In genomic region chr5:160419458-160420330, GRCh38 we compare ENCODE assay signal across 8 cellular contexts. TPM values are rescaled to one million over a fixed set of nuclear protein-coding genes. Genes with fewer than 3 reads are reported as not detected.
DNase-seq lines count a peak whose midpoint lies in the region; ATAC-seq and TF ChIP-seq lines count a peak whose summit lies in the region.

No MANE protein-coding gene starts in this region.

- no peak for ATAC-seq in GM18861 (IDR thresholded peaks at IDR 0.05; ENCODE audit: unreplicated experiment)
- no peak for ATAC-seq in GM19397 (IDR thresholded peaks at IDR 0.05; ENCODE audit: unreplicated experiment)

- peak overlapping the region; percentile 91 for H3K27ac ChIP-seq in CD8-positive, alpha-beta memory T cell (ENCODE audit: low read depth, low read length)
- peak overlapping the region; percentile 25 for H3K27ac ChIP-seq in HEK293 (ENCODE audit: extremely low read depth, low read depth, low read length)
- peak overlapping the region; percentile 56 for H3K27ac ChIP-seq in VCaP
- H3K27ac ChIP-seq in iPS DF 6.9 (ENCODE audit: low read length), result no peak overlapping the region
- H3K27ac ChIP-seq in subcutaneous abdominal adipose tissue (ENCODE audit: low read depth, low read length), result peak overlapping the region; percentile 91

- H3K4me1 ChIP-seq in CD8-positive, alpha-beta memory T cell (ENCODE audit: insufficient read depth, low read length), result peaks cover 42% of the 10 kb centered on the region
- no peaks in the 10 kb centered on the region; the same call in 1 of the 2 replicates for H3K4me1 ChIP-seq in HEK293 (ENCODE audit: control insufficient read depth, insufficient read depth, low read length)
- no peaks in the 10 kb centered on the region; the same call in 1 of the 2 replicates for H3K4me1 ChIP-seq in iPS DF 6.9 (ENCODE audit: control insufficient read depth, insufficient read depth, low read length)
- peaks cover 5 to 42% (median 36%) of the 10 kb centered on the region in 5 donors for H3K4me1 ChIP-seq in subcutaneous abdominal adipose tissue (ENCODE audit: control insufficient read depth in 5 of 5, insufficient read depth in 5 of 5, low read length in 5 of 5)

- no peaks in the 10 kb centered on the region for H3K9me3 ChIP-seq in CD8-positive, alpha-beta memory T cell (ENCODE audit: low read length)
- no peaks in the 10 kb centered on the region for H3K9me3 ChIP-seq in HEK293 (ENCODE audit: control insufficient read depth, insufficient read depth, low read depth, low read length)
- no peaks in the 10 kb centered on the region for H3K9me3 ChIP-seq in iPS DF 6.9 (ENCODE audit: control insufficient read depth, insufficient read depth, low read length)
- H3K9me3 ChIP-seq in subcutaneous abdominal adipose tissue (ENCODE audit: control insufficient read depth in 5 of 5, low read length in 5 of 5), result no peaks in the 10 kb centered on the region

- no CpG with 5 or more reads among the region's 11 CpGs for WGBS in iPS DF 6.9 (ENCODE audit: insufficient coverage, insufficient read length)

- no peaks in the 10 kb centered on the region for H3K27me3 ChIP-seq in CD8-positive, alpha-beta memory T cell (ENCODE audit: insufficient read depth, low read length, poor library complexity, severe bottlenecking)
- H3K27me3 ChIP-seq in iPS DF 6.9 (ENCODE audit: control insufficient read depth, insufficient read depth, low read length), result no peaks in the 10 kb centered on the region
- H3K27me3 ChIP-seq in subcutaneous abdominal adipose tissue (ENCODE audit: control insufficient read depth in 5 of 5, insufficient read depth in 4 of 5, low read length in 5 of 5), result no peaks in the 10 kb centered on the region

- H3K36me3 Mint-ChIP-seq in CD8-positive, alpha-beta memory T cell, result peaks cover 0 to 37% (median 2%) of the 10 kb centered on the region in 3 donors

- no peak for DNase-seq in CD8-positive, alpha-beta memory T cell
- DNase-seq in iPS DF 6.9 (ENCODE audit: low read depth, low spot score) (no peak), NOMO-1 (lab: John Stamatoyannopoulos, UW; ENCODE audit: unreplicated experiment in 2 of 2) (no peak)

- H3K27ac Mint-ChIP-seq in CD8-positive, alpha-beta memory T cell, result peak overlapping the region; percentile 86 to 100 (median 98)

- no peaks in the 10 kb centered on the region for H3K9me3 Mint-ChIP-seq in CD8-positive, alpha-beta memory T cell

- H3K4me1 Mint-ChIP-seq in CD8-positive, alpha-beta memory T cell, result peaks cover 79 to 98% (median 97%) of the 10 kb centered on the region in 3 donors

- peak overlapping the region in 4 of 5 donors; percentile 76 to 97 (median 88) for H3K9ac ChIP-seq in subcutaneous abdominal adipose tissue (ENCODE audit: low read length in 5 of 5)

- CTCF ChIA-PET in CD8-positive, alpha-beta memory T cell (lab: Charles Lee), result interaction anchor here (0.6 to 13.2 kb wide), 7 partner anchors 16 to 1157 kb away, joined by 3 to 155 read pairs (median 5); partner anchors contain the start of gene FAM200C
- CTCF ChIA-PET in HEK293 (lab: Yijun Ruan, JAX), result interaction anchor here (0.5 to 8.8 kb wide), 4 partner anchors 19 to 775 kb away, joined by 3 to 56 read pairs (median 4); no protein-coding TSS in a partner anchor

- POLR2A ChIA-PET in CD8-positive, alpha-beta memory T cell (lab: Charles Lee), result interaction anchor here (0.6 to 1.7 kb wide), 6 partner anchors 19 to 1211 kb away, joined by 3 to 7 read pairs (median 5); no protein-coding TSS in a partner anchor
- POLR2A ChIA-PET in HEK293 (lab: Yijun Ruan, JAX), result interaction anchor here (0.7 to 2.5 kb wide), 10 partner anchors 14 to 1185 kb away, joined by 3 to 21 read pairs (median 6); partner anchors contain the start of gene FAM200C

- TF ChIP-seq CTCF in HEK293 (tag by site-specific recombination; IDR thresholded peaks at IDR 0.05) (no peak), VCaP (conservative IDR thresholded peaks at IDR 0.05) (no peak)

- peaks cover 0 to 4% of the 10 kb centered on the region in 2 donors for H3K27me3 Mint-ChIP-seq in CD8-positive, alpha-beta memory T cell

- H3K4me3 ChIP-seq in CD8-positive, alpha-beta memory T cell (ENCODE audit: low read length), result peak overlapping the region; percentile 93
- peak overlapping the region; percentile 99 for H3K4me3 ChIP-seq in HEK293 (ENCODE audit: low read depth, low read length)
- H3K4me3 ChIP-seq in iPS DF 6.9 (ENCODE audit: low read length), result peak overlapping the region; percentile 48; the same call in 1 of the 2 replicates
- H3K4me3 ChIP-seq in subcutaneous abdominal adipose tissue (ENCODE audit: low read depth in 1 of 5, low read length in 5 of 5), result peak overlapping the region; percentile 92 to 99 (median 97)

- H3K4me3 Mint-ChIP-seq in CD8-positive, alpha-beta memory T cell, result peak overlapping the region; percentile 94 to 100 (median 98)

- H3K36me3 ChIP-seq in CD8-positive, alpha-beta memory T cell (ENCODE audit: insufficient read depth, low read length), result peaks cover 7% of the 10 kb centered on the region
- H3K36me3 ChIP-seq in HEK293 (ENCODE audit: control insufficient read depth in 2 of 2, insufficient read depth in 1 of 2, low read length in 2 of 2) (peaks cover 2 to 29% of the 10 kb centered on the region in 2 experiments), iPS DF 6.9 (ENCODE audit: control insufficient read depth, insufficient read depth, low read length) (peaks cover 4% of the 10 kb centered on the region; the same call in 1 of the 2 replicates), subcutaneous abdominal adipose tissue (ENCODE audit: control insufficient read depth in 5 of 5, insufficient read depth in 5 of 5, low read length in 5 of 5) (peaks cover 0 to 5% (median 3%) of the 10 kb centered on the region in 5 donors)

TF ChIP-seq in HEK293, 187 proteins besides CTCF, POLR2A, EP300 and RAD21 (continues in another document):
- TF ChIP-seq ZNF24 (tag by site-specific recombination; IDR thresholded peaks at IDR 0.05) (0 out of 2 replicates have a peak, but pooled peaks have one; percentile 9), ZNF26 (tag by site-specific recombination; IDR thresholded peaks at IDR 0.05) (no peak), MZF1 (tag by site-specific recombination; IDR thresholded peaks at IDR 0.05; ENCODE audit: borderline replicate concordance) (peak; percentile 93; the same call in 1 of the 2 replicates), ZNF335 (tag by site-specific recombination; conservative IDR thresholded peaks at IDR 0.05) (peak; percentile 15), ZNF600 (tag by site-specific recombination; IDR thresholded peaks at IDR 0.05) (peak; percentile 76), IKZF3 (tag by site-specific recombination; IDR thresholded peaks at IDR 0.05) (peak; percentile 51; the same call in 1 of the 2 replicates)
- TF ChIP-seq, protein P1, sequence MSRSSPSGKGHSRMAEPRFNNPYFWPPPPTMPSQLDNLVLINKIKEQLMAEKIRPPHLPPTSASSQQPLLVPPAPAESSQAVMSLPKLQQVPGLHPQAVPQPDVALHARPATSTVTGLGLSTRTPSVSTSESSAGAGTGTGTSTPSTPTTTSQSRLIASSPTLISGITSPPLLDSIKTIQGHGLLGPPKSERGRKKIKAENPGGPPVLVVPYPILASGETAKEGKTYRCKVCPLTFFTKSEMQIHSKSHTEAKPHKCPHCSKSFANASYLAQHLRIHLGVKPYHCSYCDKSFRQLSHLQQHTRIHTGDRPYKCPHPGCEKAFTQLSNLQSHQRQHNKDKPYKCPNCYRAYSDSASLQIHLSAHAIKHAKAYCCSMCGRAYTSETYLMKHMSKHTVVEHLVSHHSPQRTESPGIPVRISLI (tag by site-specific recombination; IDR thresholded peaks at IDR 0.05), result peak; percentile 98
- TF ChIP-seq, protein P2, sequence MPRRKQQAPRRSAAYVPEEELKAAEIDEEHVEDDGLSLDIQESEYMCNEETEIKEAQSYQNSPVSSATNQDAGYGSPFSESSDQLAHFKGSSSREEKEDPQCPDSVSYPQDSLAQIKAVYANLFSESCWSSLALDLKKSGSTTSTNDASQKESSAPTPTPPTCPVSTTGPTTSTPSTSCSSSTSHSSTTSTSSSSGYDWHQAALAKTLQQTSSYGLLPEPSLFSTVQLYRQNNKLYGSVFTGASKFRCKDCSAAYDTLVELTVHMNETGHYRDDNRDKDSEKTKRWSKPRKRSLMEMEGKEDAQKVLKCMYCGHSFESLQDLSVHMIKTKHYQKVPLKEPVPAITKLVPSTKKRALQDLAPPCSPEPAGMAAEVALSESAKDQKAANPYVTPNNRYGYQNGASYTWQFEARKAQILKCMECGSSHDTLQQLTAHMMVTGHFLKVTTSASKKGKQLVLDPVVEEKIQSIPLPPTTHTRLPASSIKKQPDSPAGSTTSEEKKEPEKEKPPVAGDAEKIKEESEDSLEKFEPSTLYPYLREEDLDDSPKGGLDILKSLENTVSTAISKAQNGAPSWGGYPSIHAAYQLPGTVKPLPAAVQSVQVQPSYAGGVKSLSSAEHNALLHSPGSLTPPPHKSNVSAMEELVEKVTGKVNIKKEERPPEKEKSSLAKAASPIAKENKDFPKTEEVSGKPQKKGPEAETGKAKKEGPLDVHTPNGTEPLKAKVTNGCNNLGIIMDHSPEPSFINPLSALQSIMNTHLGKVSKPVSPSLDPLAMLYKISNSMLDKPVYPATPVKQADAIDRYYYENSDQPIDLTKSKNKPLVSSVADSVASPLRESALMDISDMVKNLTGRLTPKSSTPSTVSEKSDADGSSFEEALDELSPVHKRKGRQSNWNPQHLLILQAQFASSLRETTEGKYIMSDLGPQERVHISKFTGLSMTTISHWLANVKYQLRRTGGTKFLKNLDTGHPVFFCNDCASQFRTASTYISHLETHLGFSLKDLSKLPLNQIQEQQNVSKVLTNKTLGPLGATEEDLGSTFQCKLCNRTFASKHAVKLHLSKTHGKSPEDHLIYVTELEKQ (tag by site-specific recombination; IDR thresholded peaks at IDR 0.05; ENCODE audit: borderline replicate concordance), result no peak

RNA-seq across cellular contexts. Expression of gene SLU7, which starts 0.8 kb away (rescaled TPM):
- 10 to 100 TPM; 48.3 to 55.7 TPM for total RNA-seq in CD8-positive, alpha-beta memory T cell
- 94.1 TPM for polyA plus RNA-seq in CD8-positive, alpha-beta memory T cell

RNA-seq across cellular contexts. Expression of gene PTTG1, which starts 2.0 kb away (rescaled TPM):
- 10 to 100 TPM; 79.8 to 82.2 TPM for total RNA-seq in CD8-positive, alpha-beta memory T cell
- 40.2 TPM for polyA plus RNA-seq in CD8-positive, alpha-beta memory T cell

RNA-seq across cellular contexts. Expression of gene FAM200C, which starts 19.8 kb away (rescaled TPM):
- 1 to 10 TPM; 1.0 to 1.2 TPM for total RNA-seq in CD8-positive, alpha-beta memory T cell
- polyA plus RNA-seq in CD8-positive, alpha-beta memory T cell, result 0.12 TPM

RNA-seq across cellular contexts. Expression of gene C1QTNF2, which starts 49.3 kb away (rescaled TPM):
- not detected for total RNA-seq in CD8-positive, alpha-beta memory T cell
- not detected for polyA plus RNA-seq in CD8-positive, alpha-beta memory T cell

Comparison
In these comparisons a context has a peak if more than half of its experiments do, and no peak if none do; other contexts are left out.
1. H3K4me3 ChIP-seq: peak in every context shown above with its lines; median percentile 99 in HEK293; 97 in subcutaneous abdominal adipose tissue; 93 in CD8-positive, alpha-beta memory T cell; 48 in iPS DF 6.9.